ENCODE assay signal across 9 cellular contexts in genomic region chr11:61507962-61508824, GRCh38. TPM values are rescaled to one million over a fixed set of nuclear protein-coding genes. Genes with fewer than 3 reads are reported as not detected.
DNase-seq lines count a peak whose midpoint lies in the region; ATAC-seq and TF ChIP-seq lines count a peak whose summit lies in the region.
"Had no signal": no experiment of that assay in that cellular context is flagged by ENCODE, and none has a peak within 500 bp of the region (broad histone marks: within the 10 kb centered on the region; RNA-seq: fewer than 3 reads in every experiment).

Gene LRRC10B, plus strand, starts transcription at chr11:61508749. Its CDS starts 250 bp downstream, at chr11:61508999.

- peaks cover 40% of the 10 kb centered on the region for H3K4me1 Mint-ChIP-seq in nephron

- intact Hi-C loops in dorsolateral prefrontal cortex (cut with DNase I) (no loop called here), transverse colon (cut with DNase I; ENCODE audit: low total_unique reads) (no loop called here)

- WGBS in transverse colon (ENCODE audit: low coverage in 1 of 2), 2 donors = 4% methylated on average over 51 of the region's 71 CpGs; no CpG with 5 or more reads in 1 of the 2 donors

- H3K9me3 ChIP-seq in transverse colon = no peaks in the 10 kb centered on the region
- H3K9me3 ChIP-seq: HAP-1 had no signal

- peaks cover 0 to 52% (median 14%) of the 10 kb centered on the region in 45 donors for H3K27me3 ChIP-seq in dorsolateral prefrontal cortex
- H3K27me3 ChIP-seq in transverse colon = peaks cover 43% of the 10 kb centered on the region

- no peak for TF ChIP-seq EP300 in transverse colon (IDR thresholded peaks at IDR 0.05; ENCODE audit: low read depth)

- ATAC-seq in HG02763 (IDR thresholded peaks at IDR 0.05; ENCODE audit: unreplicated experiment) = no peak

- DNase-seq in HT-29 (ENCODE audit: low spot score) = peak; percentile 63
- DNase-seq in SK-N-DZ (ENCODE audit: low spot score) = peak; percentile 55
- peak in 4 of 10 donors; percentile 28 to 59 (median 52) for DNase-seq in dorsolateral prefrontal cortex
- DNase-seq in transverse colon = peak; percentile 85
- no peak for DNase-seq in inferior parietal cortex (ENCODE audit: extremely low spot score)

- TF ChIP-seq POLR2A in transverse colon (IDR thresholded peaks at IDR 0.05) = peak; percentile 25

- H3K36me3 Mint-ChIP-seq in nephron (ENCODE audit: low read depth) = no peaks in the 10 kb centered on the region

- in situ Hi-C loops in transverse colon (cut with MboI; ENCODE audit: low pct_ligation_motif_present in 1 of 4, low pct_unique_long_range_greater_than_20kb in 1 of 4, low sequenced_read_pairs in 3 of 4) = no loop called here

- H3K4me3 ChIP-seq in dorsolateral prefrontal cortex (peak within 1 kb of the TSS in 58 of 59 donors; percentile 6 to 65 (median 47)), transverse colon (peak within 1 kb of the TSS in 2 of 4 donors; percentile 28 to 44)
- H3K4me3 ChIP-seq: HAP-1 had no signal

- no peak within 1 kb of the TSS for H3K27ac Mint-ChIP-seq in nephron

- H3K27ac ChIP-seq in C4-2B = peak within 1 kb of the TSS; percentile 12; the same call in 1 of the 2 replicates
- H3K27ac ChIP-seq in dorsolateral prefrontal cortex = peak within 1 kb of the TSS in 55 of 59 donors; percentile 39 to 91 (median 74)
- H3K27ac ChIP-seq in transverse colon = peak within 1 kb of the TSS; percentile 55 to 78 (median 73)

- H3K9me3 Mint-ChIP-seq in nephron = no peaks in the 10 kb centered on the region

- TF ChIP-seq CTCF in C4-2B (conservative IDR thresholded peaks at IDR 0.05) = no peak
- peak in 1 of 56 donors; percentile 11 for TF ChIP-seq CTCF in dorsolateral prefrontal cortex (IDR thresholded peaks at IDR 0.05 in 54 of 56, conservative IDR thresholded peaks at IDR 0.05 in 2 of 56; ENCODE audit: low read depth in 1 of 56, partially characterized antibody in 56 of 56)
- TF ChIP-seq CTCF in nephron (IDR thresholded peaks at IDR 0.05; ENCODE audit: unreplicated experiment in 3 of 3) = no peak
- no peak for TF ChIP-seq CTCF in transverse colon (IDR thresholded peaks at IDR 0.05)

- peaks cover 79% of the 10 kb centered on the region for H3K27me3 Mint-ChIP-seq in nephron (ENCODE audit: low read depth)

- H3K4me3 Mint-ChIP-seq in nephron = peak within 1 kb of the TSS; percentile 66 to 72 (median 71)

- peaks cover 14 to 22% (median 20%) of the 10 kb centered on the region in 4 donors for H3K4me1 ChIP-seq in transverse colon
- H3K4me1 ChIP-seq: HAP-1 had no signal

- H3K36me3 ChIP-seq in transverse colon = no peaks in the 10 kb centered on the region
- H3K36me3 ChIP-seq: HAP-1 had no signal

RNA-seq across cellular contexts. Expression of gene LRRC10B, which starts in this region (rescaled TPM):
- total RNA-seq in HT-29 (2014; rRNA removed; shearing (Covaris generic)) = 6.3 and 7.7 TPM in 2 replicates
- polyA plus RNA-seq in SK-N-DZ (2014; cell fraction: cytosol; rRNA removed) = 0.39 TPM in 1 of 2 replicates, not detected in the other
- polyA plus RNA-seq in SK-N-DZ (2014; cell fraction: nucleus; rRNA removed) = 0.43 TPM in 1 of 2 replicates, not detected in the other
- total RNA-seq in dorsolateral prefrontal cortex (10 to 100 TPM in 46 of 120 experiments, 1 to 10 TPM in 74; 1.3 to 19.6 (median 9.1) TPM), transverse colon (1 to 10 TPM in 1 of 4 donors, under 1 TPM in 2, not detected in 1; 0.32 to 1.1 (median 0.60) TPM)

Comparison
In these comparisons a context has a peak if more than half of its experiments do, and no peak if none do; other contexts are left out.
1. H3K27ac ChIP-seq: peak in every context shown above with its lines; median percentile 74 in dorsolateral prefrontal cortex; 73 in transverse colon; 12 in C4-2B.